In genomic region chr11:5658318-5658717, GRCh38 we compare ENCODE assay signal across 33 cellular contexts.
"Had no signal": no experiment of that assay in that cellular context is flagged by ENCODE, and none has a peak within 500 bp of the region (broad histone marks: within the 10 kb centered on the region; RNA-seq: fewer than 3 reads in every experiment).

No MANE protein-coding gene starts in this region.

- H3K27ac ChIP-seq: body of pancreas, coronary artery, dorsolateral prefrontal cortex, esophagus muscularis mucosa, foreskin keratinocyte, gastrocnemius medialis, heart left ventricle, VCaP had no signal

- H3K27ac Mint-ChIP-seq: activated CD4-positive, alpha-beta T cell treated with anti-CD3 and anti-CD28 coated beads, Interleukin-2, amount 10 ng/mL, durations not matched to agents 7 days and 5 days; activated CD8-positive, alpha-beta T cell treated with anti-CD3 and anti-CD28 coated beads for 36 hours; activated naive CD8-positive, alpha-beta T cell; activated T-helper 17 cell treated with anti-CD3 and anti-CD28 coated beads, Interleukin-2, amount 50 U/mL, for 72 hours; dendritic cell treated with granulocyte-macrophage colony-stimulating factor and Interleukin-4, amounts not matched to agents 40 ng/mL and 50 ng/mL, for 4 days; T-helper 17 cell; T-helper 2 cell treated with Interferon-gamma antibody and Interleukin-4, amounts not matched to agents 5 μg/mL and 100 μg/mL, for 36 hours; WTC11 had no signal

- H3K9me3 ChIP-seq: body of pancreas, esophagus muscularis mucosa, gastrocnemius medialis had no signal

- H3K9me3 Mint-ChIP-seq: activated CD8-positive, alpha-beta T cell treated with anti-CD3 and anti-CD28 coated beads for 36 hours; activated T-cell treated with anti-CD3 and anti-CD28 coated beads, Interleukin-2, amount 50 U/mL, for 4 hours; activated T-helper 17 cell treated with anti-CD3 and anti-CD28 coated beads, Interleukin-2, amount 50 U/mL, for 72 hours had no signal

- ATAC-seq: activated CD8-positive, alpha-beta T cell treated with anti-CD3 and anti-CD28 coated beads for 36 hours; activated T-cell treated with anti-CD3 and anti-CD28 coated beads, Interleukin-2, amount 50 U/mL, for 4 hours; activated T-helper 17 cell treated with anti-CD3 and anti-CD28 coated beads, Interleukin-2, amount 50 U/mL, for 72 hours; body of pancreas; gastrocnemius medialis; heart left ventricle; T-helper 17 cell; WTC11 had no signal

- H3K4me3 Mint-ChIP-seq: activated CD4-positive, alpha-beta T cell treated with anti-CD3 and anti-CD28 coated beads, Interleukin-2, amount 10 ng/mL, durations not matched to agents 7 days and 5 days; activated CD8-positive, alpha-beta T cell treated with anti-CD3 and anti-CD28 coated beads for 36 hours; activated naive CD8-positive, alpha-beta T cell; activated T-cell treated with anti-CD3 and anti-CD28 coated beads, Interleukin-2, amount 50 U/mL, for 4 hours; activated T-helper 17 cell treated with anti-CD3 and anti-CD28 coated beads, Interleukin-2, amount 50 U/mL, for 72 hours; dendritic cell treated with granulocyte-macrophage colony-stimulating factor and Interleukin-4, amounts not matched to agents 40 ng/mL and 50 ng/mL, for 4 days; T-helper 17 cell; T-helper 2 cell treated with Interferon-gamma antibody and Interleukin-4, amounts not matched to agents 5 μg/mL and 100 μg/mL, for 36 hours; WTC11 had no signal

- DNase-seq: activated CD4-positive, alpha-beta T cell treated with anti-CD3 and anti-CD28 coated beads for 1 hour; activated CD4-positive, alpha-beta T cell treated with anti-CD3 and anti-CD28 coated beads for 4 hours; activated CD4-positive, alpha-beta T cell treated with anti-CD3 and anti-CD28 coated beads, Interleukin-2, amount 10 ng/mL, durations not matched to agents 7 days and 5 days; activated CD4-positive, alpha-beta T cell treated with anti-CD3 and anti-CD28 coated beads, Interleukin-2, amount 50 U/mL, for 48 hours; activated CD8-positive, alpha-beta memory T cell treated with anti-CD3 and anti-CD28 coated beads for 24 hours; activated CD8-positive, alpha-beta T cell treated with anti-CD3 and anti-CD28 coated beads for 36 hours; activated effector memory CD4-positive, alpha-beta T cell treated with Interleukin-2 at 50 U/mL for 16 hours; activated gamma-delta T cell treated with Interleukin-2 at 50 U/mL for 16 hours; activated naive CD4-positive, alpha-beta T cell treated with anti-CD3 and anti-CD28 coated beads, Interleukin-2, amount 50 U/mL, for 16 hours; activated naive CD4-positive, alpha-beta T cell treated with Interleukin-2 at 50 U/mL for 16 hours; activated T-cell treated with anti-CD3 and anti-CD28 coated beads, Interleukin-2, amount 50 U/mL, for 4 hours; amniotic stem cell; anterior cingulate cortex; body of pancreas; caudate nucleus; cerebellar nuclear complex; dorsolateral prefrontal cortex; effector memory CD4-positive, alpha-beta T cell; erythroblast; foreskin keratinocyte; gastrocnemius medialis; glutamatergic neuron; heart left ventricle; T-helper 1 cell; T-helper 17 cell had no signal

- H3K4me1 Mint-ChIP-seq: activated T-helper 17 cell treated with anti-CD3 and anti-CD28 coated beads, Interleukin-2, amount 50 U/mL, for 72 hours; WTC11 had no signal

- H3K4me3 ChIP-seq: body of pancreas, coronary artery, dorsolateral prefrontal cortex, esophagus muscularis mucosa, gastrocnemius medialis, heart left ventricle had no signal

- H3K27me3 Mint-ChIP-seq: activated CD4-positive, alpha-beta T cell treated with anti-CD3 and anti-CD28 coated beads, Interleukin-2, amount 10 ng/mL, durations not matched to agents 7 days and 5 days; activated CD8-positive, alpha-beta T cell treated with anti-CD3 and anti-CD28 coated beads for 36 hours; activated naive CD8-positive, alpha-beta T cell; activated T-helper 17 cell treated with anti-CD3 and anti-CD28 coated beads, Interleukin-2, amount 50 U/mL, for 72 hours; dendritic cell treated with granulocyte-macrophage colony-stimulating factor and Interleukin-4, amounts not matched to agents 40 ng/mL and 50 ng/mL, for 4 days; T-helper 17 cell had no signal

- H3K4me1 ChIP-seq: body of pancreas, esophagus muscularis mucosa, foreskin keratinocyte, gastrocnemius medialis, heart left ventricle had no signal

- H3K27me3 ChIP-seq: body of pancreas, dorsolateral prefrontal cortex, esophagus muscularis mucosa, foreskin keratinocyte, gastrocnemius medialis, heart left ventricle had no signal

- H3K36me3 ChIP-seq: gastrocnemius medialis had no signal
